ENCODE assay signal across 13 cellular contexts in genomic region chr10:117684673-117685211, GRCh38.
DNase-seq lines count a peak whose midpoint lies in the region; ATAC-seq, FAIRE-seq and TF ChIP-seq lines count a peak whose summit lies in the region.
"Had no signal": no experiment of that assay in that cellular context is flagged by ENCODE, and none has a peak within 500 bp of the region (broad histone marks: within the 10 kb centered on the region; RNA-seq: fewer than 3 reads in every experiment).

No MANE protein-coding gene starts in this region.

- no peak overlapping the region for H3K27ac ChIP-seq in left lung
- no peak overlapping the region for H3K27ac ChIP-seq in effector memory CD4-positive, alpha-beta T cell (ENCODE audit: insufficient read depth, low read length, poor library complexity, severe bottlenecking)

- H3K4me1 ChIP-seq in left lung, result no peaks in the 10 kb centered on the region
- no peaks in the 10 kb centered on the region for H3K4me1 ChIP-seq in effector memory CD4-positive, alpha-beta T cell (ENCODE audit: control insufficient read depth, insufficient read depth, low read length, poor library complexity, severe bottlenecking)

- ATAC-seq in left lung (peak; percentile 65), HG03025 (IDR thresholded peaks at IDR 0.05; ENCODE audit: low FRiP score, unreplicated experiment) (no peak)
- ATAC-seq: activated CD8-positive, alpha-beta memory T cell treated with anti-CD3 and anti-CD28 coated beads, Interleukin-2, amount 10 ng/mL, durations not matched to agents 7 days and 5 days had no signal

- H3K27me3 ChIP-seq in left lung, result peaks cover 0 to 26% of the 10 kb centered on the region in 2 donors
- no peaks in the 10 kb centered on the region for H3K27me3 ChIP-seq in effector memory CD4-positive, alpha-beta T cell (replicated peaks; ENCODE audit: control insufficient read depth, insufficient read depth, low read length, poor library complexity, severe bottlenecking)

- H3K4me3 ChIP-seq in left lung, result no peak overlapping the region
- no peak overlapping the region for H3K4me3 ChIP-seq in effector memory CD4-positive, alpha-beta T cell (ENCODE audit: insufficient read depth, low read depth, low read length, poor library complexity, severe bottlenecking)

- in situ Hi-C loops in T47D (cut with HindIII; ENCODE audit: low pct_unique_long_range_greater_than_20kb, low sequenced_read_pairs), result no loop called here

- intact Hi-C loops in left lung (cut with DNase I), result loop anchor here in 1 of 2 donors (10.0 kb wide), 1 partner anchor 110 kb away; no protein-coding TSS in a partner anchor

- H3K36me3 ChIP-seq in left lung, result no peaks in the 10 kb centered on the region
- H3K36me3 ChIP-seq in effector memory CD4-positive, alpha-beta T cell (ENCODE audit: control insufficient read depth, insufficient read depth, low read length), result no peaks in the 10 kb centered on the region

- no peaks in the 10 kb centered on the region for H3K9me3 ChIP-seq in left lung
- H3K9me3 ChIP-seq in effector memory CD4-positive, alpha-beta T cell (ENCODE audit: control insufficient read depth, low read length), result no peaks in the 10 kb centered on the region

- TF ChIP-seq CTCF in left lung (IDR thresholded peaks at IDR 0.05), result no peak

- TF ChIP-seq POLR2A in GM12891 (IDR thresholded peaks at IDR 0.05; ENCODE audit: low read depth, low read length), result no peak

- peak; percentile 56 for DNase-seq in 8988T
- peak; percentile 23 for DNase-seq in GM12891 (ENCODE audit: insufficient read length, low spot score)
- DNase-seq in T47D (ENCODE audit: low read depth in 1 of 2, low spot score in 1 of 2), result peak; percentile 12 to 43
- peak in 1 of 2 donors; percentile 64 for DNase-seq in left lung
- DNase-seq in effector memory CD4-positive, alpha-beta T cell, result no peak
- DNase-seq in NCI-H2227 (lab: John Stamatoyannopoulos, UW; ENCODE audit: unreplicated experiment), result no peak
- DNase-seq in hepatic stellate cell (ENCODE audit: low spot score), result no peak
- DNase-seq: activated CD8-positive, alpha-beta memory T cell treated with anti-CD3 and anti-CD28 coated beads, Interleukin-2, amount 10 ng/mL, durations not matched to agents 7 days and 5 days; C1 segment of cervical spinal cord; MV-4-11; occipital lobe; SHP77 had no signal

- no peak for FAIRE-seq in GM12891 (lab: Jason Lieb, UNC)

TF ChIP-seq in GM12891, 5 proteins besides CTCF, POLR2A, EP300 and RAD21:
- no peak for TF ChIP-seq SPI1 (IDR thresholded peaks at IDR 0.05; ENCODE audit: low read depth, low read length)
- no peak for TF ChIP-seq PAX5 (IDR thresholded peaks at IDR 0.05; ENCODE audit: insufficient read depth, low read length, severe bottlenecking)
- TF ChIP-seq TAF1 (IDR thresholded peaks at IDR 0.05; ENCODE audit: low read depth, low read length), result no peak
- no peak for TF ChIP-seq POU2F2 (IDR thresholded peaks at IDR 0.05; ENCODE audit: low read depth, low read length)
- no peak for TF ChIP-seq POLR2AphosphoS5 (IDR thresholded peaks at IDR 0.05; ENCODE audit: low read depth, low read length)

Comparison
In these comparisons a context has a peak if more than half of its experiments do, and no peak if none do; other contexts are left out.
1. DNase-seq: peak in 8988T (single experiment), GM12891 (single experiment) and T47D (2 of 2); none in effector memory CD4-positive, alpha-beta T cell (0 of 3), NCI-H2227 (single experiment) and hepatic stellate cell (single experiment).